Comparison of ENCODE assay signal across 16 cellular contexts in the genomic region with DNA sequence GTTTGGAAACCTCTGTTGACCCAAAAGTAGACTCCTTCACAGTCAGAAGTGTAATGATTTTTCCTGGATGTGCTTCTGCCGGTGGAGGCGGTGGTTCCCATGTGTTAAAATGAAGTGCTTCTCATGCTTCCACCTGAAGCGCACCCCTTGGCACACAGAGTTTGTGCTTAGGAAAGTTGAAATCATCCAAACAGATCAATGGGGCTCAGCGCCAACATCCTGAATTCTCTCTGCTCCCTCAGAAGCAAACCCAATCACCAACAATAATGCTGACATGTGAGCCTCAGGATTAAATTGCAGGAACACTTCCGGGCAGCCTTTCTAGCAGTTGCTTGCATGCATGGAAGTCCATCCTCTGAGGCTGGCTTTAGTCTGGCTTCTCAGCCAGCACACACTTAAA.
"Had no signal": no experiment of that assay in that cellular context is flagged by ENCODE, and none has a peak within 500 bp of the region (broad histone marks: within the 10 kb centered on the region; RNA-seq: fewer than 3 reads in every experiment).

No MANE protein-coding gene starts in this region.

- H3K27ac Mint-ChIP-seq: activated CD4-positive, alpha-beta T cell treated with anti-CD3 and anti-CD28 coated beads, Interleukin-2, amount 10 ng/mL, durations not matched to agents 7 days and 5 days; activated naive CD4-positive, alpha-beta T cell treated with anti-CD3 and anti-CD28 coated beads for 36 hours; activated T-helper 17 cell treated with anti-CD3 and anti-CD28 coated beads, Interleukin-2, amount 50 U/mL, for 72 hours; memory B cell; nephron had no signal

- DNase-seq: activated CD4-positive, alpha-beta T cell treated with anti-CD3 and anti-CD28 coated beads, Interleukin-2, amount 10 ng/mL, durations not matched to agents 7 days and 5 days; activated CD4-positive, CD25-positive, alpha-beta regulatory T cell; activated naive CD4-positive, alpha-beta T cell treated with anti-CD3 and anti-CD28 coated beads for 36 hours; activated T-cell treated with anti-CD3 and anti-CD28 coated beads for 4 hours; caudate nucleus; colonic mucosa; effector CD4-positive, alpha-beta T cell; heart left ventricle; left lung; stimulated activated CD4-positive, alpha-beta T cell treated with anti-CD3 and anti-CD28 coated beads, Interleukin-12 subunit alpha, Interleukin-12 subunit beta, amount 100 ng/mL, for 4 hours; stimulated activated CD4-positive, alpha-beta T cell treated with anti-CD3 and anti-CD28 coated beads, Interleukin-2, amount 100 ng/mL, for 48 hours; stimulated activated naive CD4-positive, alpha-beta T cell treated with Interleukin-2 at 50 U/mL for 16 hours; upper lobe of left lung had no signal

- ATAC-seq: activated T-helper 17 cell treated with anti-CD3 and anti-CD28 coated beads, Interleukin-2, amount 50 U/mL, for 72 hours; heart left ventricle; left lung had no signal

- H3K4me1 Mint-ChIP-seq: activated CD4-positive, alpha-beta T cell treated with anti-CD3 and anti-CD28 coated beads, Interleukin-2, amount 10 ng/mL, durations not matched to agents 7 days and 5 days; activated T-helper 17 cell treated with anti-CD3 and anti-CD28 coated beads, Interleukin-2, amount 50 U/mL, for 72 hours; memory B cell; nephron had no signal

- H3K4me3 Mint-ChIP-seq: activated CD4-positive, alpha-beta T cell treated with anti-CD3 and anti-CD28 coated beads, Interleukin-2, amount 10 ng/mL, durations not matched to agents 7 days and 5 days; activated naive CD4-positive, alpha-beta T cell treated with anti-CD3 and anti-CD28 coated beads for 36 hours; activated T-helper 17 cell treated with anti-CD3 and anti-CD28 coated beads, Interleukin-2, amount 50 U/mL, for 72 hours; memory B cell; nephron had no signal

- H3K9me3 Mint-ChIP-seq: activated CD4-positive, alpha-beta T cell treated with anti-CD3 and anti-CD28 coated beads, Interleukin-2, amount 10 ng/mL, durations not matched to agents 7 days and 5 days; activated naive CD4-positive, alpha-beta T cell treated with anti-CD3 and anti-CD28 coated beads for 36 hours; activated T-helper 17 cell treated with anti-CD3 and anti-CD28 coated beads, Interleukin-2, amount 50 U/mL, for 72 hours; nephron had no signal
